ENCODE assay signal across 8 cellular contexts in genomic region chr11:36354221-36355003, GRCh38. TPM values are rescaled to one million over a fixed set of nuclear protein-coding genes. Genes with fewer than 3 reads are reported as not detected.
A peak's percentile ranks its signal among the peaks of the same experiment; 100 is the strongest.
DNase-seq lines count a peak whose midpoint lies in the region; ATAC-seq lines count a peak whose summit lies in the region.

No MANE protein-coding gene starts in this region.

- peaks cover 2% of the 10 kb centered on the region in 2 donors for H3K27me3 Mint-ChIP-seq in CD4-positive, alpha-beta memory T cell
- H3K27me3 Mint-ChIP-seq in central memory CD8-positive, alpha-beta T cell = no peaks in the 10 kb centered on the region

- peak overlapping the region in 5 of 8 donors; percentile 1 to 23 (median 14) for H3K4me3 Mint-ChIP-seq in CD4-positive, alpha-beta memory T cell
- no peak overlapping the region for H3K4me3 Mint-ChIP-seq in central memory CD8-positive, alpha-beta T cell

- ATAC-seq in GM19455 (IDR thresholded peaks at IDR 0.05; ENCODE audit: unreplicated experiment) = peak; percentile 91
- peak; percentile 91 for ATAC-seq in HG03378 (IDR thresholded peaks at IDR 0.05; ENCODE audit: unreplicated experiment)
- no peak for ATAC-seq in central memory CD8-positive, alpha-beta T cell (replicated peaks; ENCODE audit: extremely low read depth, poor library complexity, severe bottlenecking)

- H3K4me3 ChIP-seq in CD4-positive, alpha-beta memory T cell (ENCODE audit: low read length in 2 of 2) = no peak overlapping the region

- no peaks in the 10 kb centered on the region for H3K9me3 Mint-ChIP-seq in CD4-positive, alpha-beta memory T cell
- H3K9me3 Mint-ChIP-seq in central memory CD8-positive, alpha-beta T cell = no peaks in the 10 kb centered on the region

- POLR2A ChIA-PET in CD4-positive, alpha-beta memory T cell (lab: Charles Lee; ENCODE audit: partially characterized antibody) = interaction anchor here (1.0 to 3.1 kb wide), 8 partner anchors 19 to 139 kb away, joined by 3 to 62 read pairs (median 12); no protein-coding TSS in a partner anchor

- H3K9me3 ChIP-seq in CD4-positive, alpha-beta memory T cell (ENCODE audit: control insufficient read depth in 1 of 2, low read length in 2 of 2) = no peaks in the 10 kb centered on the region

- CTCF ChIA-PET in CD4-positive, alpha-beta memory T cell (lab: Charles Lee; ENCODE audit: partially characterized antibody) = interaction anchor here (0.8 to 6.8 kb wide), 20 partner anchors 10 to 156 kb away, joined by 3 to 131 read pairs (median 12); partner anchors contain the start of gene TRAF6

- peaks cover 64% of the 10 kb centered on the region for H3K4me1 ChIP-seq in CD4-positive, alpha-beta memory T cell (ENCODE audit: insufficient read depth, low read length)

- no peaks in the 10 kb centered on the region for H3K36me3 ChIP-seq in CD4-positive, alpha-beta memory T cell (ENCODE audit: insufficient read depth, low read length)

- DNase-seq in CD4-positive, alpha-beta memory T cell = no peak
- DNase-seq in central memory CD8-positive, alpha-beta T cell (ENCODE audit: low spot score in 2 of 2) = no peak
- DNase-seq in SIG-M5 (lab: John Stamatoyannopoulos, UW) = no peak
- no peak for DNase-seq in SW480 (ENCODE audit: low spot score)
- DNase-seq in amygdala (lab: John Stamatoyannopoulos, UW) = no peak
- DNase-seq in GDM1 (lab: John Stamatoyannopoulos, UW) = no peak

- H3K27me3 ChIP-seq in CD4-positive, alpha-beta memory T cell (ENCODE audit: insufficient read depth, low read length) = no peaks in the 10 kb centered on the region

- peaks cover 29 to 78% (median 52%) of the 10 kb centered on the region in 4 donors for H3K4me1 Mint-ChIP-seq in CD4-positive, alpha-beta memory T cell
- peaks cover 74% of the 10 kb centered on the region for H3K4me1 Mint-ChIP-seq in central memory CD8-positive, alpha-beta T cell

- intact Hi-C loops in CD4-positive, alpha-beta memory T cell (cut with micrococcal nuclease) = loop anchor here (10.0 kb wide), 1 partner anchor 50 kb away; no protein-coding TSS in a partner anchor

- H3K27ac ChIP-seq in CD4-positive, alpha-beta memory T cell (ENCODE audit: low read depth, low read length) = no peak overlapping the region

- no peaks in the 10 kb centered on the region for H3K36me3 Mint-ChIP-seq in CD4-positive, alpha-beta memory T cell
- peaks cover 8% of the 10 kb centered on the region for H3K36me3 Mint-ChIP-seq in central memory CD8-positive, alpha-beta T cell (ENCODE audit: insufficient read depth)

- peak overlapping the region in 5 of 7 donors; percentile 29 to 92 (median 76) for H3K27ac Mint-ChIP-seq in CD4-positive, alpha-beta memory T cell
- peak overlapping the region; percentile 93 for H3K27ac Mint-ChIP-seq in central memory CD8-positive, alpha-beta T cell (ENCODE audit: low read depth)

RNA-seq across cellular contexts. Expression of gene PRR5L, which starts 58.3 kb away (rescaled TPM):
- total RNA-seq in CD4-positive, alpha-beta memory T cell = 10 to 100 TPM; 61.4 to 62.7 TPM
- polyA plus RNA-seq in CD4-positive, alpha-beta memory T cell = 10 to 100 TPM; 10.1 to 18.0 TPM
